8 cellular contexts compared by ENCODE assay signal in genomic region chr4:73593631-73594241, GRCh38. TPM values are rescaled to one million over a fixed set of nuclear protein-coding genes. Genes with fewer than 3 reads are reported as not detected.
A peak's percentile ranks its signal among the peaks of the same experiment; 100 is the strongest.
DNase-seq lines count a peak whose midpoint lies in the region; ATAC-seq and TF ChIP-seq lines count a peak whose summit lies in the region.

No MANE protein-coding gene starts in this region.

- no peaks in the 10 kb centered on the region for H3K9me3 Mint-ChIP-seq in activated CD4-positive, alpha-beta T cell treated with anti-CD3 and anti-CD28 coated beads, Interleukin-2, amount 10 ng/mL, durations not matched to agents 7 days and 5 days

- no peaks in the 10 kb centered on the region for H3K27me3 ChIP-seq in Peyer's patch
- H3K27me3 ChIP-seq in tibial artery = no peaks in the 10 kb centered on the region
- H3K27me3 ChIP-seq in uterus = no peaks in the 10 kb centered on the region

- H3K4me1 ChIP-seq in Peyer's patch (peaks cover 0 to 12% (median 3%) of the 10 kb centered on the region in 4 donors), tibial artery (no peaks in the 10 kb centered on the region), uterus (no peaks in the 10 kb centered on the region)

- no peaks in the 10 kb centered on the region for H3K36me3 Mint-ChIP-seq in activated CD4-positive, alpha-beta T cell treated with anti-CD3 and anti-CD28 coated beads, Interleukin-2, amount 10 ng/mL, durations not matched to agents 7 days and 5 days (ENCODE audit: low read depth)

- peak; percentile 20 for DNase-seq in activated CD4-positive, alpha-beta T cell treated with anti-CD3 and anti-CD28 coated beads, Interleukin-2, amount 10 ng/mL, durations not matched to agents 7 days and 5 days
- DNase-seq in activated CD4-positive, alpha-beta T cell treated with anti-CD3 and anti-CD28 coated beads for 1 hour = no peak
- DNase-seq in Peyer's patch = no peak
- peak; percentile 60 for DNase-seq in fibroblast of mammary gland (ENCODE audit: low read depth)
- no peak for DNase-seq in tibial artery
- no peak for DNase-seq in uterus
- no peak for DNase-seq in A172 (ENCODE audit: low spot score)

- peak; percentile 28 to 68 (median 59) for TF ChIP-seq CTCF in Peyer's patch (IDR thresholded peaks at IDR 0.05)
- peak; percentile 62 for TF ChIP-seq CTCF in fibroblast of mammary gland (conservative IDR thresholded peaks at IDR 0.05; ENCODE audit: control insufficient read depth, insufficient read depth, low read depth, low read length)
- peak; percentile 21 to 30 for TF ChIP-seq CTCF in tibial artery (IDR thresholded peaks at IDR 0.05)
- TF ChIP-seq CTCF in uterus (IDR thresholded peaks at IDR 0.05) = no peak

- H3K4me3 ChIP-seq in Peyer's patch (no peak overlapping the region), fibroblast of mammary gland (ENCODE audit: control insufficient read depth, low read depth, low read length) (no peak overlapping the region), tibial artery (no peak overlapping the region), uterus (no peak overlapping the region)

- H3K36me3 ChIP-seq in Peyer's patch (no peaks in the 10 kb centered on the region), tibial artery (no peaks in the 10 kb centered on the region), uterus (no peaks in the 10 kb centered on the region)

- POLR2A ChIA-PET in activated CD4-positive, alpha-beta T cell treated with anti-CD3 and anti-CD28 coated beads, Interleukin-2, amount 10 ng/mL, durations not matched to agents 7 days and 5 days (lab: Charles Lee) = no interaction called here

- TF ChIP-seq POLR2A in Peyer's patch (IDR thresholded peaks at IDR 0.05) (no peak), uterus (IDR thresholded peaks at IDR 0.05) (no peak)

- no peak for ATAC-seq in GM19395 (IDR thresholded peaks at IDR 0.05; ENCODE audit: unreplicated experiment)

- intact Hi-C loops in tibial artery (cut with DNase I; ENCODE audit: low total_unique reads) (no loop called here), uterus (cut with DNase I; ENCODE audit: low total_unique reads) (no loop called here)

- no peaks in the 10 kb centered on the region for H3K4me1 Mint-ChIP-seq in activated CD4-positive, alpha-beta T cell treated with anti-CD3 and anti-CD28 coated beads, Interleukin-2, amount 10 ng/mL, durations not matched to agents 7 days and 5 days

- H3K27ac Mint-ChIP-seq in activated CD4-positive, alpha-beta T cell treated with anti-CD3 and anti-CD28 coated beads, Interleukin-2, amount 10 ng/mL, durations not matched to agents 7 days and 5 days = no peak overlapping the region

- H3K27ac ChIP-seq in Peyer's patch (no peak overlapping the region), tibial artery (no peak overlapping the region), uterus (no peak overlapping the region)

- CTCF ChIA-PET in activated CD4-positive, alpha-beta T cell treated with anti-CD3 and anti-CD28 coated beads, Interleukin-2, amount 10 ng/mL, durations not matched to agents 7 days and 5 days (lab: Charles Lee) = no interaction called here

- H3K4me3 Mint-ChIP-seq in activated CD4-positive, alpha-beta T cell treated with anti-CD3 and anti-CD28 coated beads, Interleukin-2, amount 10 ng/mL, durations not matched to agents 7 days and 5 days = no peak overlapping the region

- no peaks in the 10 kb centered on the region for H3K9me3 ChIP-seq in Peyer's patch
- no peaks in the 10 kb centered on the region for H3K9me3 ChIP-seq in tibial artery
- H3K9me3 ChIP-seq in uterus = no peaks in the 10 kb centered on the region

- H3K27me3 Mint-ChIP-seq in activated CD4-positive, alpha-beta T cell treated with anti-CD3 and anti-CD28 coated beads, Interleukin-2, amount 10 ng/mL, durations not matched to agents 7 days and 5 days = peaks cover 2% of the 10 kb centered on the region

RNA-seq across cellular contexts. Expression of gene RASSF6, which starts 26.5 kb away (rescaled TPM):
- total RNA-seq in activated CD4-positive, alpha-beta T cell treated with anti-CD3 and anti-CD28 coated beads, Interleukin-2, amount 10 ng/mL, durations not matched to agents 7 days and 5 days = under 1 TPM in 1 of 2 experiments, not detected in 1; 0.19 TPM
- 10 to 100 TPM; 37.3 to 48.7 (median 41.6) TPM for total RNA-seq in Peyer's patch
- total RNA-seq in uterus = 1 to 10 TPM in 1 of 4 donors, under 1 TPM in 2, not detected in 1; under 0.01 to 1.5 (median 0.06) TPM
- 0.02 and 0.31 TPM in 2 replicates for total RNA-seq in A172 (2014; rRNA removed; shearing (Covaris generic))

Comparison
In these comparisons a context has a peak if more than half of its experiments do, and no peak if none do; other contexts are left out.
1. DNase-seq: peak in activated CD4-positive, alpha-beta T cell treated with anti-CD3 and anti-CD28 coated beads, Interleukin-2, amount 10 ng/mL, durations not matched to agents 7 days and 5 days (single experiment) and fibroblast of mammary gland (single experiment); none in activated CD4-positive, alpha-beta T cell treated with anti-CD3 and anti-CD28 coated beads for 1 hour (single experiment), Peyer's patch (0 of 3), tibial artery (0 of 2), uterus (0 of 2) and A172 (single experiment).
2. CTCF ChIP-seq: peak in Peyer's patch (6 of 6), fibroblast of mammary gland (single experiment) and tibial artery (2 of 2); none in uterus (0 of 4).
3. RNA of gene RASSF6, which starts 26.5 kb away (total RNA-seq): 37.3 to 48.7 TPM in Peyer's patch; 0.19 TPM in activated CD4-positive, alpha-beta T cell treated with anti-CD3 and anti-CD28 coated beads, Interleukin-2, amount 10 ng/mL, durations not matched to agents 7 days and 5 days, under 0.01 to 1.5 TPM in uterus and 0.02 to 0.31 TPM in A172; every median in the first group is over 10 times any median in the second.